ENCODE assay signal across 31 cellular contexts in genomic region chr6:17477356-17477755, GRCh38.
"Had no signal": no experiment of that assay in that cellular context is flagged by ENCODE, and none has a peak within 500 bp of the region (broad histone marks: within the 10 kb centered on the region; RNA-seq: fewer than 3 reads in every experiment).

No MANE protein-coding gene starts in this region.

- H3K4me1 Mint-ChIP-seq: activated CD4-positive, alpha-beta memory T cell treated with anti-CD3 and anti-CD28 coated beads, Interleukin-2, amount 10 ng/mL, durations not matched to agents 7 days and 5 days; activated CD8-positive, alpha-beta memory T cell treated with anti-CD3 and anti-CD28 coated beads, Interleukin-2, amount 10 ng/mL, durations not matched to agents 7 days and 5 days; activated naive CD8-positive, alpha-beta T cell treated with anti-CD3 and anti-CD28 coated beads for 36 hours; activated T-helper 17 cell treated with anti-CD3 and anti-CD28 coated beads, Interleukin-2, amount 50 U/mL, for 72 hours had no signal

- H3K27ac Mint-ChIP-seq: activated CD4-positive, alpha-beta memory T cell treated with anti-CD3 and anti-CD28 coated beads, Interleukin-2, amount 10 ng/mL, durations not matched to agents 7 days and 5 days; activated CD8-positive, alpha-beta memory T cell treated with anti-CD3 and anti-CD28 coated beads, Interleukin-2, amount 10 ng/mL, durations not matched to agents 7 days and 5 days; activated naive CD8-positive, alpha-beta T cell treated with anti-CD3 and anti-CD28 coated beads for 36 hours; activated T-cell treated with anti-CD3 and anti-CD28 coated beads, Interleukin-2, amount 50 U/mL, for 72 hours; activated T-helper 17 cell treated with anti-CD3 and anti-CD28 coated beads, Interleukin-2, amount 50 U/mL, for 72 hours had no signal

- ATAC-seq: activated CD8-positive, alpha-beta memory T cell treated with anti-CD3 and anti-CD28 coated beads, Interleukin-2, amount 10 ng/mL, durations not matched to agents 7 days and 5 days; activated T-cell treated with anti-CD3 and anti-CD28 coated beads, Interleukin-2, amount 50 U/mL, for 72 hours; activated T-helper 17 cell treated with anti-CD3 and anti-CD28 coated beads, Interleukin-2, amount 50 U/mL, for 72 hours; Panc1 had no signal

- H3K9me3 ChIP-seq: MG63, SJSA1 had no signal

- H3K27ac ChIP-seq: brain microvascular endothelial cell, SJSA1, WERI-Rb-1 had no signal

- H3K36me3 Mint-ChIP-seq: activated CD8-positive, alpha-beta memory T cell treated with anti-CD3 and anti-CD28 coated beads, Interleukin-2, amount 10 ng/mL, durations not matched to agents 7 days and 5 days; activated naive CD8-positive, alpha-beta T cell treated with anti-CD3 and anti-CD28 coated beads for 36 hours had no signal

- H3K4me3 ChIP-seq: MG63, SJSA1 had no signal

- H3K4me3 Mint-ChIP-seq: activated CD4-positive, alpha-beta memory T cell treated with anti-CD3 and anti-CD28 coated beads, Interleukin-2, amount 10 ng/mL, durations not matched to agents 7 days and 5 days; activated CD8-positive, alpha-beta memory T cell treated with anti-CD3 and anti-CD28 coated beads, Interleukin-2, amount 10 ng/mL, durations not matched to agents 7 days and 5 days; activated naive CD8-positive, alpha-beta T cell treated with anti-CD3 and anti-CD28 coated beads for 36 hours; activated T-cell treated with anti-CD3 and anti-CD28 coated beads, Interleukin-2, amount 50 U/mL, for 72 hours; activated T-helper 17 cell treated with anti-CD3 and anti-CD28 coated beads, Interleukin-2, amount 50 U/mL, for 72 hours had no signal

- H3K36me3 ChIP-seq: brain microvascular endothelial cell, MG63, WERI-Rb-1 had no signal

- H3K9me3 Mint-ChIP-seq: activated CD4-positive, alpha-beta memory T cell treated with anti-CD3 and anti-CD28 coated beads, Interleukin-2, amount 10 ng/mL, durations not matched to agents 7 days and 5 days; activated naive CD8-positive, alpha-beta T cell treated with anti-CD3 and anti-CD28 coated beads for 36 hours; activated T-cell treated with anti-CD3 and anti-CD28 coated beads, Interleukin-2, amount 50 U/mL, for 72 hours; activated T-helper 17 cell treated with anti-CD3 and anti-CD28 coated beads, Interleukin-2, amount 50 U/mL, for 72 hours had no signal

- DNase-seq: activated CD4-positive, alpha-beta memory T cell treated with anti-CD3 and anti-CD28 coated beads, Interleukin-2, amount 10 ng/mL, durations not matched to agents 7 days and 5 days; activated CD4-positive, alpha-beta T cell treated with anti-CD3 and anti-CD28 coated beads for 1 hour; activated CD4-positive, alpha-beta T cell treated with anti-CD3 and anti-CD28 coated beads for 48 hours; activated CD4-positive, CD25-positive, alpha-beta regulatory T cell; activated CD8-positive, alpha-beta memory T cell treated with anti-CD3 and anti-CD28 coated beads for 24 hours; activated CD8-positive, alpha-beta memory T cell treated with anti-CD3 and anti-CD28 coated beads, Interleukin-2, amount 10 ng/mL, durations not matched to agents 7 days and 5 days; activated CD8-positive, alpha-beta memory T cell treated with anti-CD3 and anti-CD28 coated beads, Interleukin-2, amount 50 U/mL, for 48 hours; activated effector memory CD4-positive, alpha-beta T cell treated with anti-CD3 and anti-CD28 coated beads, Interleukin-2, amount 50 U/mL, for 16 hours; activated naive CD4-positive, alpha-beta T cell; activated naive CD4-positive, alpha-beta T cell treated with anti-CD3 and anti-CD28 coated beads, Interleukin-2, amount 50 U/mL, for 16 hours; activated naive CD8-positive, alpha-beta T cell treated with anti-CD3 and anti-CD28 coated beads for 36 hours; activated T-cell treated with anti-CD3 and anti-CD28 coated beads, Interleukin-2, amount 50 U/mL, for 72 hours; amniotic stem cell; aorta; brain microvascular endothelial cell; caudate nucleus; Kasumi-1; KG1; MG63; NCI-H1092; NCI-H1436 treated with DMSO at 0.1 percent for 48 hours; NCI-H1694 treated with DMSO at 0.1 percent for 48 hours; NCI-H2029; NCI-H345; NCI-H524 treated with DMSO at 0.1 percent for 48 hours; SHP77 treated with DMSO at 0.1 percent for 48 hours; T1000; WERI-Rb-1 had no signal

- H3K27me3 ChIP-seq: brain microvascular endothelial cell, MG63, SJSA1 had no signal
